16 cellular contexts compared by ENCODE assay signal in the genomic region with DNA sequence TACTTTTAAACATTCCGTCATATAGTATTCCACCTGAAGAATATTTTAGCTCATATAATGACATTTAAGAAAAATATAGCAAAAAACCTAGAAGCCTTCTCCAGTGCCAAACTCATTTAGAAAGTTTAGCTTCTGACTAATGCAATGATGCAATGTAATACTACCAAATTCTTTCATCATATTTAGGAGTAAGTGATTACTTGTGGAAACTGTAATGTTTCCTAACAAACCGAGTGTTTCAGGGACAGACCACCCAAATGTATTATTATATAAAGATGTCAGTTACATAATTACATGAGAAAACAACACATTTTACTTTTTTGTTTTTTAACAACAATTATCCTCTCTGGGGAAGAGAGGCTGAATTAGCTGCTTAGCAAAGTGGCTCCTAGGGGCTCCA.
DNase-seq lines count a peak whose midpoint lies in the region.
"Had no signal": no experiment of that assay in that cellular context is flagged by ENCODE, and none has a peak within 500 bp of the region (broad histone marks: within the 10 kb centered on the region; RNA-seq: fewer than 3 reads in every experiment).

No MANE protein-coding gene starts in this region.

- H3K27me3 Mint-ChIP-seq in activated naive CD4-positive, alpha-beta T cell treated with anti-CD3 and anti-CD28 coated beads, Interleukin-2, amount 10 ng/mL, durations not matched to agents 7 days and 5 days, result no peaks in the 10 kb centered on the region
- H3K27me3 Mint-ChIP-seq: activated CD4-positive, alpha-beta T cell treated with anti-CD3 and anti-CD28 coated beads, Interleukin-2, amount 10 ng/mL, durations not matched to agents 24 days and 14 days; brain had no signal

- H3K27ac Mint-ChIP-seq in activated naive CD4-positive, alpha-beta T cell treated with anti-CD3 and anti-CD28 coated beads, Interleukin-2, amount 10 ng/mL, durations not matched to agents 7 days and 5 days, result no peak overlapping the region
- H3K27ac Mint-ChIP-seq: activated CD4-positive, alpha-beta T cell treated with anti-CD3 and anti-CD28 coated beads, Interleukin-2, amount 10 ng/mL, durations not matched to agents 24 days and 14 days; brain; CD8-positive, alpha-beta T cell; T-helper 2 cell treated with Interferon-gamma antibody and Interleukin-4, amounts not matched to agents 5 μg/mL and 100 μg/mL, for 36 hours had no signal

- H3K36me3 Mint-ChIP-seq in activated naive CD4-positive, alpha-beta T cell treated with anti-CD3 and anti-CD28 coated beads, Interleukin-2, amount 10 ng/mL, durations not matched to agents 7 days and 5 days, result no peaks in the 10 kb centered on the region
- H3K36me3 Mint-ChIP-seq: brain had no signal

- no peaks in the 10 kb centered on the region for H3K9me3 Mint-ChIP-seq in activated naive CD4-positive, alpha-beta T cell treated with anti-CD3 and anti-CD28 coated beads, Interleukin-2, amount 10 ng/mL, durations not matched to agents 7 days and 5 days
- H3K9me3 Mint-ChIP-seq: activated CD4-positive, alpha-beta T cell treated with anti-CD3 and anti-CD28 coated beads, Interleukin-2, amount 10 ng/mL, durations not matched to agents 24 days and 14 days; CD8-positive, alpha-beta T cell; T-helper 2 cell treated with Interferon-gamma antibody and Interleukin-4, amounts not matched to agents 5 μg/mL and 100 μg/mL, for 36 hours had no signal

- no peak overlapping the region for H3K4me3 Mint-ChIP-seq in activated naive CD4-positive, alpha-beta T cell treated with anti-CD3 and anti-CD28 coated beads, Interleukin-2, amount 10 ng/mL, durations not matched to agents 7 days and 5 days
- H3K4me3 Mint-ChIP-seq: activated CD4-positive, alpha-beta T cell treated with anti-CD3 and anti-CD28 coated beads, Interleukin-2, amount 10 ng/mL, durations not matched to agents 24 days and 14 days; brain; CD8-positive, alpha-beta T cell; T-helper 2 cell treated with Interferon-gamma antibody and Interleukin-4, amounts not matched to agents 5 μg/mL and 100 μg/mL, for 36 hours had no signal

- H3K4me1 Mint-ChIP-seq in activated naive CD4-positive, alpha-beta T cell treated with anti-CD3 and anti-CD28 coated beads, Interleukin-2, amount 10 ng/mL, durations not matched to agents 7 days and 5 days, result no peaks in the 10 kb centered on the region

- CTCF ChIA-PET in activated naive CD4-positive, alpha-beta T cell treated with anti-CD3 and anti-CD28 coated beads, Interleukin-2, amount 10 ng/mL, durations not matched to agents 7 days and 5 days (lab: Charles Lee), result interaction anchor here (1.2 kb wide), 1 partner anchor 235 kb away, joined by 3 read pairs; no protein-coding TSS in a partner anchor

- peak; percentile 58 for DNase-seq in AG20443 (ENCODE audit: low spot score)
- peak; percentile 44 for DNase-seq in HS-5 (ENCODE audit: low read depth)
- peak; percentile 82 for DNase-seq in amniotic epithelial cell (ENCODE audit: low read depth)
- DNase-seq in hepatic stellate cell (ENCODE audit: low spot score), result peak; percentile 37
- no peak for DNase-seq in A172 (ENCODE audit: low spot score)
- no peak for DNase-seq in GM19238 (ENCODE audit: insufficient read length, low spot score)
- DNase-seq in NK-92 (lab: John Stamatoyannopoulos, UW; ENCODE audit: unreplicated experiment), result no peak
- no peak for DNase-seq in activated naive CD4-positive, alpha-beta T cell treated with anti-CD3 and anti-CD28 coated beads, Interleukin-2, amount 10 ng/mL, durations not matched to agents 7 days and 5 days
- DNase-seq: activated CD4-positive, alpha-beta T cell treated with anti-CD3 and anti-CD28 coated beads, Interleukin-2, amount 10 ng/mL, durations not matched to agents 24 days and 14 days; activated effector memory CD4-positive, alpha-beta T cell treated with Interleukin-2 at 50 U/mL for 16 hours; CD8-positive, alpha-beta T cell; NCI-H1092 treated with DMSO at 0.1 percent for 48 hours; sigmoid colon; stomach had no signal

Comparison
In these comparisons a context has a peak if more than half of its experiments do, and no peak if none do; other contexts are left out.
1. DNase-seq: peak in AG20443 (single experiment), HS-5 (single experiment), amniotic epithelial cell (single experiment) and hepatic stellate cell (single experiment); none in A172 (single experiment), GM19238 (single experiment), NK-92 (single experiment) and activated naive CD4-positive, alpha-beta T cell treated with anti-CD3 and anti-CD28 coated beads, Interleukin-2, amount 10 ng/mL, durations not matched to agents 7 days and 5 days (single experiment).